In genomic region chr7:5701085-5701914, GRCh38 we compare ENCODE assay signal across 8 cellular contexts.
DNase-seq lines count a peak whose midpoint lies in the region; ATAC-seq and TF ChIP-seq lines count a peak whose summit lies in the region.

No MANE protein-coding gene starts in this region.

- intact Hi-C loops in heart right ventricle (cut with DNase I) (loop anchor here in 8 of 10 donors (5.0 to 10.0 kb wide), 4 partner anchors 34 to 336 kb away; no protein-coding TSS in a partner anchor), Right ventricle myocardium inferior (cut with DNase I) (loop anchor here (5.0 kb wide), 2 partner anchors 34 to 279 kb away; partner anchors contain the start of gene TNRC18), ovary (cut with DNase I) (loop anchor here (5.0 to 10.0 kb wide), 2 partner anchors 34 to 206 kb away; no protein-coding TSS in a partner anchor)

- no peak overlapping the region for H3K4me3 ChIP-seq in heart right ventricle
- no peak overlapping the region for H3K4me3 ChIP-seq in suprapubic skin
- no peak overlapping the region for H3K4me3 ChIP-seq in ovary

- WGBS in heart right ventricle, 2 donors, result 80 to 83% methylated on average over 14 of the region's 14 CpGs
- whole genome bisulfite sequencing in suprapubic skin, result 72% methylated on average over 13 of the region's 14 CpGs
- WGBS in ovary, 3 donors, result 85 to 93% (median 92%) methylated on average over 14 of the region's 14 CpGs

- H3K9me3 ChIP-seq in heart right ventricle (no peaks in the 10 kb centered on the region), suprapubic skin (no peaks in the 10 kb centered on the region), ovary (no peaks in the 10 kb centered on the region)

- ATAC-seq in heart right ventricle (no peak), Right ventricle myocardium inferior (no peak)

- TF ChIP-seq EP300 in suprapubic skin (IDR thresholded peaks at IDR 0.05), result no peak
- no peak for TF ChIP-seq EP300 in ovary (IDR thresholded peaks at IDR 0.05)

- DNase-seq in heart right ventricle, result no peak
- DNase-seq in Right ventricle myocardium inferior (ENCODE audit: missing footprints), result no peak
- DNase-seq in activated T-helper 9 cell treated with anti-CD3 and anti-CD28 coated beads, Interleukin-2, amount 50 U/mL, for 16 hours (ENCODE audit: low read depth), result peak; percentile 47
- DNase-seq in myocyte (ENCODE audit: low read depth), result peak; percentile 29
- no peak for DNase-seq in suprapubic skin (ENCODE audit: low spot score in 2 of 2)
- no peak for DNase-seq in SHP77 treated with DMSO at 0.1 percent for 48 hours (lab: John Stamatoyannopoulos, UW)
- DNase-seq in SKM-1 (lab: John Stamatoyannopoulos, UW; ENCODE audit: unreplicated experiment), result no peak
- no peak for DNase-seq in ovary

- H3K27ac ChIP-seq in heart right ventricle (peak overlapping the region in 8 of 10 donors; percentile 26 to 91 (median 70)), suprapubic skin (peak overlapping the region; percentile 49), ovary (no peak overlapping the region)

- H3K36me3 ChIP-seq in heart right ventricle (peaks cover 0 to 44% (median 4%) of the 10 kb centered on the region in 9 donors), suprapubic skin (peaks cover 16% of the 10 kb centered on the region), ovary (no peaks in the 10 kb centered on the region)

- no peaks in the 10 kb centered on the region for H3K27me3 ChIP-seq in heart right ventricle
- no peaks in the 10 kb centered on the region for H3K27me3 ChIP-seq in suprapubic skin
- H3K27me3 ChIP-seq in ovary, result no peaks in the 10 kb centered on the region

- TF ChIP-seq POLR2A in suprapubic skin (IDR thresholded peaks at IDR 0.05) (no peak), ovary (IDR thresholded peaks at IDR 0.05) (no peak)

- H3K4me1 ChIP-seq in heart right ventricle, result peaks cover 7 to 83% (median 57%) of the 10 kb centered on the region in 9 donors
- peaks cover 58% of the 10 kb centered on the region for H3K4me1 ChIP-seq in suprapubic skin
- H3K4me1 ChIP-seq in ovary (ENCODE audit: insufficient read depth), result peaks cover 28% of the 10 kb centered on the region

- TF ChIP-seq CTCF in heart right ventricle (IDR thresholded peaks at IDR 0.05) (no peak), suprapubic skin (IDR thresholded peaks at IDR 0.05) (no peak), ovary (IDR thresholded peaks at IDR 0.05) (no peak)

Comparison
In these comparisons a context has a peak if more than half of its experiments do, and no peak if none do; other contexts are left out.
1. DNase-seq: peak in activated T-helper 9 cell treated with anti-CD3 and anti-CD28 coated beads, Interleukin-2, amount 50 U/mL, for 16 hours (single experiment) and myocyte (single experiment); none in heart right ventricle (0 of 2), Right ventricle myocardium inferior (single experiment), suprapubic skin (0 of 2), SHP77 treated with DMSO at 0.1 percent for 48 hours (single experiment), SKM-1 (single experiment) and ovary (0 of 5).
2. H3K27ac ChIP-seq: peak in heart right ventricle (8 of 10) and suprapubic skin (single experiment); none in ovary (0 of 2).